ENCODE assay signal across 13 cellular contexts in genomic region chr9:129773262-129774048, GRCh38. TPM values are rescaled to one million over a fixed set of nuclear protein-coding genes. Genes with fewer than 3 reads are reported as not detected.
DNase-seq lines count a peak whose midpoint lies in the region; ATAC-seq and TF ChIP-seq lines count a peak whose summit lies in the region.
"Had no signal": no experiment of that assay in that cellular context is flagged by ENCODE, and none has a peak within 500 bp of the region (broad histone marks: within the 10 kb centered on the region; RNA-seq: fewer than 3 reads in every experiment).

No MANE protein-coding gene starts in this region.

- no peak overlapping the region for H3K4me3 ChIP-seq in breast epithelium
- no peak overlapping the region for H3K4me3 ChIP-seq in mucosa of descending colon
- H3K4me3 ChIP-seq: Peyer's patch had no signal

- H3K9me3 ChIP-seq in breast epithelium, result no peaks in the 10 kb centered on the region
- H3K9me3 ChIP-seq in mucosa of descending colon, result no peaks in the 10 kb centered on the region
- H3K9me3 ChIP-seq: Peyer's patch had no signal

- no peaks in the 10 kb centered on the region for H3K36me3 ChIP-seq in breast epithelium
- no peaks in the 10 kb centered on the region for H3K36me3 ChIP-seq in mucosa of descending colon (ENCODE audit: low read depth)
- H3K36me3 ChIP-seq: Peyer's patch had no signal

- in situ Hi-C loops in Caki2 (cut with HindIII; ENCODE audit: low pct_unique_long_range_greater_than_20kb, low sequenced_read_pairs), result no loop called here

- peak; percentile 32 for ATAC-seq in mucosa of descending colon
- no peak for ATAC-seq in HG03571 (IDR thresholded peaks at IDR 0.05; ENCODE audit: unreplicated experiment)
- ATAC-seq in GM19023 (IDR thresholded peaks at IDR 0.05; ENCODE audit: unreplicated experiment), result no peak
- no peak for ATAC-seq in GM18867 (IDR thresholded peaks at IDR 0.05; ENCODE audit: unreplicated experiment)
- ATAC-seq: activated CD8-positive, alpha-beta T cell treated with anti-CD3 and anti-CD28 coated beads, Interleukin-2, amount 10 ng/mL, durations not matched to agents 7 days and 5 days had no signal

- no peak for TF ChIP-seq POLR2A in breast epithelium (IDR thresholded peaks at IDR 0.05)

- no peaks in the 10 kb centered on the region for H3K27me3 ChIP-seq in breast epithelium
- H3K27me3 ChIP-seq: Peyer's patch had no signal

- H3K4me1 ChIP-seq in breast epithelium (peaks cover 7 to 8% of the 10 kb centered on the region in 2 donors), mucosa of descending colon (ENCODE audit: low read depth) (no peaks in the 10 kb centered on the region)

- peak; percentile 44 for DNase-seq in Caki2 (ENCODE audit: low read depth)
- peak; percentile 8 for DNase-seq in NOMO-1 treated with DMSO at 0.1 percent for 48 hours (lab: John Stamatoyannopoulos, UW; ENCODE audit: unreplicated experiment)
- DNase-seq in breast epithelium (ENCODE audit: low spot score in 2 of 2), result peak; percentile 71 to 82
- peak in 1 of 3 donors; percentile 62 for DNase-seq in mucosa of descending colon
- DNase-seq in cerebellum (ENCODE audit: low spot score), result no peak
- DNase-seq: activated CD8-positive, alpha-beta T cell treated with anti-CD3 and anti-CD28 coated beads, Interleukin-2, amount 10 ng/mL, durations not matched to agents 7 days and 5 days; amygdala; NCI-H1105 treated with DMSO at 0.1 percent for 48 hours; stimulated activated CD4-positive, alpha-beta T cell treated with anti-CD3 and anti-CD28 coated beads, Interleukin-1b, Interleukin-23, amount 100 ng/mL, for 48 hours had no signal

- TF ChIP-seq CTCF in breast epithelium (IDR thresholded peaks at IDR 0.05) (no peak), mucosa of descending colon (IDR thresholded peaks at IDR 0.05) (no peak)

- intact Hi-C loops in breast epithelium (cut with DNase I; ENCODE audit: low total_unique reads), result no loop called here
- intact Hi-C loops in mucosa of descending colon (cut with DNase I, micrococcal nuclease), result loop anchor here in 1 of 2 donors (10.0 kb wide), 1 partner anchor 639 kb away; no protein-coding TSS in a partner anchor

- peak overlapping the region; percentile 81 to 82 for H3K27ac ChIP-seq in breast epithelium
- H3K27ac ChIP-seq: Peyer's patch had no signal

RNA-seq across cellular contexts. Expression of gene PTGES, which starts 20.6 kb away (rescaled TPM):
- 44.9 and 54.4 TPM in 2 replicates for total RNA-seq in Caki2 (2014; rRNA removed; shearing (Covaris generic); ENCODE audit: low replicate concordance)
- total RNA-seq in breast epithelium (10 to 100 TPM; 21.8 to 36.7 (median 25.3) TPM), mucosa of descending colon (10 to 100 TPM in 1 of 3 donors, 1 to 10 TPM in 2; 3.4 to 10.8 (median 5.2) TPM), cerebellum (1.5 TPM)
- total RNA-seq: activated CD8-positive, alpha-beta T cell treated with anti-CD3 and anti-CD28 coated beads, Interleukin-2, amount 10 ng/mL, durations not matched to agents 7 days and 5 days had no signal

RNA-seq across cellular contexts. Expression of gene TOR1B, which starts 29.5 kb away (rescaled TPM):
- total RNA-seq in Caki2 (2014; rRNA removed; shearing (Covaris generic); ENCODE audit: low replicate concordance), result 19.3 and 63.0 TPM in 2 replicates
- total RNA-seq in breast epithelium (10 to 100 TPM; 22.6 to 26.7 (median 23.9) TPM), mucosa of descending colon (10 to 100 TPM; 37.3 to 63.5 (median 49.2) TPM), cerebellum (31.8 TPM)

RNA-seq across cellular contexts. Expression of gene TOR1A, which starts 50.5 kb away (rescaled TPM):
- 31.2 and 38.7 TPM in 2 replicates for total RNA-seq in Caki2 (2014; rRNA removed; shearing (Covaris generic); ENCODE audit: low replicate concordance)
- total RNA-seq in breast epithelium (10 to 100 TPM; 54.4 to 60.7 (median 57.8) TPM), mucosa of descending colon (10 to 100 TPM; 30.8 to 35.8 (median 35.2) TPM), cerebellum (20.6 TPM)
